Comparison of ENCODE assay signal across 1 cellular context in the genomic region with DNA sequence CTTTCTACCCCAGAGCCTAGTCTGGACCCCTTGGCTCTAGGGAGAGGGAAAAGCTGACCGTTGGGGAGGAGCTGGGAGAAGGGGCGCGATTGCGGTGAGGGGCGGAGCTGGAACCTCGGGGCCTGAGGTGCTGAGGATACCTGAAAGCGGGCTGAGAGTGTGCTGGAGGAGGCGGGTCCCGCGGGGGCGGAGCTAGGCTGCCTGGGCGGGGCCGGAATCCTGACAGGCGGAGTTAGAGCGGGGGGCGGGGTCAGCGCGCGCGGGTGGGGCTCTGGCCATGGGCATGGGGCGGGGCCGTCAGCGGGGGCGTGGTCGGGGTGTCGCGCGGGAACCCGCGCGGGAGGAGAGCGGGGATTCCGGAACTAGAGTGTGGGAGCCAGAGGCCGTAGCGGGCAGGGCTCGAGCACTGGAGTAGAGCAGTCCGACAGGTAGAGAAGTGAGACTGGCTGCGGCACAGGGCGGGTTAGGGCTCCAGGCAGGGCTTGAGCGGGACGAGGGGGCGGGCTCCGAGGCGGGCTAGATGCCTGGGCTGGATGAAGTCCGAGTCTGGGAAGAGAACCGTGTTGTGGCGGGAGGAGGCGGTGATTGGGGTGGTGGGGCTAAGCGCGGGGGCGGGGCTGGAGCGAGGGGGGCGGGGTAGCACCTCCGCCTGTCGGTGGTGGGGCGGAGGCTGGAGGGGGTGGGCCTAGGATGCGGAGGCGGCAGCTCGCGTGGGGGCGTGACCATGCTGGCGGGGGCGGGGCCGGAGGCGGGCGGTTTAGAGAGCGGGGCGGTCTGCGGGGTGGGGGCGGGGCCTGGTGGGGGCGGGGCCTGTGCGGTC.
TF ChIP-seq lines count a peak whose summit lies in the region.

Gene INAFM1, plus strand, starts transcription at position 815 of the 820 bp plus-strand sequence. CDS start 35 bp downstream, outside the sequence.

TF ChIP-seq in K562, 482 proteins besides CTCF, POLR2A, EP300 and RAD21 (continued from another document and continues in another):
- TF ChIP-seq ZNF280B (CRISPR knock-in tag; IDR thresholded peaks at IDR 0.05) (no peak), CHCHD3 (CRISPR knock-in tag; IDR thresholded peaks at IDR 0.05) (no peak), U2AF1 (optimal IDR thresholded peaks at IDR 0.05; ENCODE audit: low read depth, low read length) (no peak), SIN3A (IDR thresholded peaks at IDR 0.05; ENCODE audit: borderline replicate concordance in 2 of 2, control insufficient read depth in 1 of 2, low read depth in 2 of 2, low read length in 2 of 2) (peak; percentile 2 to 61; a peak in 3 of 4 replicates), ERF (CRISPR knock-in tag; IDR thresholded peaks at IDR 0.05) (peak; percentile 86), GABPB1 (CRISPR knock-in tag; IDR thresholded peaks at IDR 0.05) (peak; percentile 54; the same call in 1 of the 2 replicates), ZNF324 (CRISPR knock-in tag; IDR thresholded peaks at IDR 0.05) (no peak), POLR2B (IDR thresholded peaks at IDR 0.05; ENCODE audit: low read depth, partially characterized antibody) (peak; percentile 76), PML (IDR thresholded peaks at IDR 0.05; ENCODE audit: low read length) (peak; percentile 59; the same call in 1 of the 2 replicates), JUND (IDR thresholded peaks at IDR 0.05; ENCODE audit: borderline replicate concordance, low read depth, low read length) (0 out of 2 replicates have a peak, but pooled peaks have one; percentile 9), JUND (tag; IDR thresholded peaks at IDR 0.05; ENCODE audit: borderline replicate concordance, low read depth, low read length) (no peak; the same call in 2 of the 3 replicates), SRSF9 (IDR thresholded peaks at IDR 0.05; ENCODE audit: borderline replicate concordance, low read depth, low read length) (no peak), SUPT5H (IDR thresholded peaks at IDR 0.05) (peak; percentile 76), NR2C1 (IDR thresholded peaks at IDR 0.05) (no peak), NR2C1 (tag; IDR thresholded peaks at IDR 0.05) (no peak), CREM (IDR thresholded peaks at IDR 0.05; ENCODE audit: low read depth) (peak; percentile 30; the same call in 1 of the 2 replicates), PHF8 (IDR thresholded peaks at IDR 0.05; ENCODE audit: borderline replicate concordance, low read length) (peak; percentile 46; the same call in 1 of the 2 replicates), ASH1L (IDR thresholded peaks at IDR 0.05; ENCODE audit: borderline replicate concordance, low read depth, partially characterized antibody) (no peak), REST (CRISPR knock-in tag; IDR thresholded peaks at IDR 0.05; ENCODE audit: low read depth) (no peak), MIER1 (IDR thresholded peaks at IDR 0.05; ENCODE audit: low read depth) (no peak), MEF2A (IDR thresholded peaks at IDR 0.05; ENCODE audit: control insufficient read depth, low read depth, low read length) (no peak), RB1 (IDR thresholded peaks at IDR 0.05; ENCODE audit: low read depth) (peak; percentile 88; the same call in 1 of the 2 replicates), JUN (IDR thresholded peaks at IDR 0.05; ENCODE audit: borderline replicate concordance, low read depth, low read length) (no peak), JUN (CRISPR knock-in tag; IDR thresholded peaks at IDR 0.05; ENCODE audit: borderline replicate concordance) (no peak), NR1H2 (CRISPR knock-in tag; IDR thresholded peaks at IDR 0.05) (no peak), CREB1 (IDR thresholded peaks at IDR 0.05) (no peak), CREB1 (CRISPR knock-in tag; IDR thresholded peaks at IDR 0.05) (0 out of 2 replicates have a peak, but pooled peaks have one; percentile 28), ETV5 (CRISPR knock-in tag; IDR thresholded peaks at IDR 0.05; ENCODE audit: low read depth) (no peak), ZBED1 (IDR thresholded peaks at IDR 0.05) (peak; percentile 25; the same call in 1 of the 2 replicates), SNIP1 (IDR thresholded peaks at IDR 0.05; ENCODE audit: low read depth) (no peak), ZNF408 (CRISPR knock-in tag; IDR thresholded peaks at IDR 0.05; ENCODE audit: low read depth) (no peak), BCLAF1 (IDR thresholded peaks at IDR 0.05; ENCODE audit: borderline replicate concordance in 1 of 2, control insufficient read depth in 1 of 2, low read depth in 2 of 2, low read length in 1 of 2) (no peak)
- TF ChIP-seq, protein P1, sequence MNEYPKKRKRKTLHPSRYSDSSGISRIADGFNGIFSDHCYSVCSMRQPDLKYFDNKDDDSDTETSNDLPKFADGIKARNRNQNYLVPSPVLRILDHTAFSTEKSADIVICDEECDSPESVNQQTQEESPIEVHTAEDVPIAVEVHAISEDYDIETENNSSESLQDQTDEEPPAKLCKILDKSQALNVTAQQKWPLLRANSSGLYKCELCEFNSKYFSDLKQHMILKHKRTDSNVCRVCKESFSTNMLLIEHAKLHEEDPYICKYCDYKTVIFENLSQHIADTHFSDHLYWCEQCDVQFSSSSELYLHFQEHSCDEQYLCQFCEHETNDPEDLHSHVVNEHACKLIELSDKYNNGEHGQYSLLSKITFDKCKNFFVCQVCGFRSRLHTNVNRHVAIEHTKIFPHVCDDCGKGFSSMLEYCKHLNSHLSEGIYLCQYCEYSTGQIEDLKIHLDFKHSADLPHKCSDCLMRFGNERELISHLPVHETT (CRISPR knock-in tag; conservative IDR thresholded peaks at IDR 0.05 in 1 of 2, IDR thresholded peaks at IDR 0.05 in 1 of 2), result no peak
- TF ChIP-seq, protein P2, sequence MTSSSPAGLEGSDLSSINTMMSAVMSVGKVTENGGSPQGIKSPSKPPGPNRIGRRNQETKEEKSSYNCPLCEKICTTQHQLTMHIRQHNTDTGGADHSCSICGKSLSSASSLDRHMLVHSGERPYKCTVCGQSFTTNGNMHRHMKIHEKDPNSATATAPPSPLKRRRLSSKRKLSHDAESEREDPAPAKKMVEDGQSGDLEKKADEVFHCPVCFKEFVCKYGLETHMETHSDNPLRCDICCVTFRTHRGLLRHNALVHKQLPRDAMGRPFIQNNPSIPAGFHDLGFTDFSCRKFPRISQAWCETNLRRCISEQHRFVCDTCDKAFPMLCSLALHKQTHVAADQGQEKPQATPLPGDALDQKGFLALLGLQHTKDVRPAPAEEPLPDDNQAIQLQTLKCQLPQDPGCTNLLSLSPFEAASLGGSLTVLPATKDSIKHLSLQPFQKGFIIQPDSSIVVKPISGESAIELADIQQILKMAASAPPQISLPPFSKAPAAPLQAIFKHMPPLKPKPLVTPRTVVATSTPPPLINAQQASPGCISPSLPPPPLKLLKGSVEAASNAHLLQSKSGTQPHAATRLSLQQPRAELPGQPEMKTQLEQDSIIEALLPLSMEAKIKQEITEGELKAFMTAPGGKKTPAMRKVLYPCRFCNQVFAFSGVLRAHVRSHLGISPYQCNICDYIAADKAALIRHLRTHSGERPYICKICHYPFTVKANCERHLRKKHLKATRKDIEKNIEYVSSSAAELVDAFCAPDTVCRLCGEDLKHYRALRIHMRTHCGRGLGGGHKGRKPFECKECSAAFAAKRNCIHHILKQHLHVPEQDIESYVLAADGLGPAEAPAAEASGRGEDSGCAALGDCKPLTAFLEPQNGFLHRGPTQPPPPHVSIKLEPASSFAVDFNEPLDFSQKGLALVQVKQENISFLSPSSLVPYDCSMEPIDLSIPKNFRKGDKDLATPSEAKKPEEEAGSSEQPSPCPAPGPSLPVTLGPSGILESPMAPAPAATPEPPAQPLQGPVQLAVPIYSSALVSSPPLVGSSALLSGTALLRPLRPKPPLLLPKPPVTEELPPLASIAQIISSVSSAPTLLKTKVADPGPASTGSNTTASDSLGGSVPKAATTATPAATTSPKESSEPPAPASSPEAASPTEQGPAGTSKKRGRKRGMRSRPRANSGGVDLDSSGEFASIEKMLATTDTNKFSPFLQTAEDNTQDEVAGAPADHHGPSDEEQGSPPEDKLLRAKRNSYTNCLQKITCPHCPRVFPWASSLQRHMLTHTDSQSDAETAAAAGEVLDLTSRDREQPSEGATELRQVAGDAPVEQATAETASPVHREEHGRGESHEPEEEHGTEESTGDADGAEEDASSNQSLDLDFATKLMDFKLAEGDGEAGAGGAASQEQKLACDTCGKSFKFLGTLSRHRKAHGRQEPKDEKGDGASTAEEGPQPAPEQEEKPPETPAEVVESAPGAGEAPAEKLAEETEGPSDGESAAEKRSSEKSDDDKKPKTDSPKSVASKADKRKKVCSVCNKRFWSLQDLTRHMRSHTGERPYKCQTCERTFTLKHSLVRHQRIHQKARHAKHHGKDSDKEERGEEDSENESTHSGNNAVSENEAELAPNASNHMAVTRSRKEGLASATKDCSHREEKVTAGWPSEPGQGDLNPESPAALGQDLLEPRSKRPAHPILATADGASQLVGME (CRISPR knock-in tag; IDR thresholded peaks at IDR 0.05), result no peak
- TF ChIP-seq, protein P3, sequence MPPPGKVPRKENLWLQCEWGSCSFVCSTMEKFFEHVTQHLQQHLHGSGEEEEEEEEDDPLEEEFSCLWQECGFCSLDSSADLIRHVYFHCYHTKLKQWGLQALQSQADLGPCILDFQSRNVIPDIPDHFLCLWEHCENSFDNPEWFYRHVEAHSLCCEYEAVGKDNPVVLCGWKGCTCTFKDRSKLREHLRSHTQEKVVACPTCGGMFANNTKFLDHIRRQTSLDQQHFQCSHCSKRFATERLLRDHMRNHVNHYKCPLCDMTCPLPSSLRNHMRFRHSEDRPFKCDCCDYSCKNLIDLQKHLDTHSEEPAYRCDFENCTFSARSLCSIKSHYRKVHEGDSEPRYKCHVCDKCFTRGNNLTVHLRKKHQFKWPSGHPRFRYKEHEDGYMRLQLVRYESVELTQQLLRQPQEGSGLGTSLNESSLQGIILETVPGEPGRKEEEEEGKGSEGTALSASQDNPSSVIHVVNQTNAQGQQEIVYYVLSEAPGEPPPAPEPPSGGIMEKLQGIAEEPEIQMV (tag; conservative IDR thresholded peaks at IDR 0.05; ENCODE audit: low read depth), result no peak
- TF ChIP-seq, protein P4, sequence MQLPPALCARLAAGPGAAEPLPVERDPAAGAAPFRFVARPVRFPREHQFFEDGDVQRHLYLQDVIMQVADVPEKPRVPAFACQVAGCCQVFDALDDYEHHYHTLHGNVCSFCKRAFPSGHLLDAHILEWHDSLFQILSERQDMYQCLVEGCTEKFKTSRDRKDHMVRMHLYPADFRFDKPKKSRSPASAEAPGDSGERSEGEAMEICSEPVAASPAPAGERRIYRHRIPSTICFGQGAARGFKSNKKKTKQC (CRISPR knock-in tag; IDR thresholded peaks at IDR 0.05), result no peak
